In genomic region chr1:27388337-27389005, GRCh38 we compare ENCODE assay signal across 8 cellular contexts. TPM values are rescaled to one million over a fixed set of nuclear protein-coding genes. Genes with fewer than 3 reads are reported as not detected.
DNase-seq lines count a peak whose midpoint lies in the region; ATAC-seq and TF ChIP-seq lines count a peak whose summit lies in the region.

No MANE protein-coding gene starts in this region.

- peak; percentile 80 for TF ChIP-seq CTCF in SU-DHL-6 (IDR thresholded peaks at IDR 0.05; ENCODE audit: insufficient read depth, low read length, poor library complexity, severe bottlenecking)

- peak overlapping the region; percentile 52 for H3K27ac Mint-ChIP-seq in activated naive CD8-positive, alpha-beta T cell treated with anti-CD3 and anti-CD28 coated beads, Interleukin-2, amount 50 U/mL, for 24 hours

- no peaks in the 10 kb centered on the region for H3K27me3 ChIP-seq in SU-DHL-6 (ENCODE audit: low read length)

- H3K79me2 ChIP-seq in SU-DHL-6 (ENCODE audit: insufficient read depth, low read length) = no peaks in the 10 kb centered on the region

- ATAC-seq in activated naive CD8-positive, alpha-beta T cell treated with anti-CD3 and anti-CD28 coated beads, Interleukin-2, amount 50 U/mL, for 24 hours = no peak
- ATAC-seq in GM19397 (IDR thresholded peaks at IDR 0.05; ENCODE audit: unreplicated experiment) (no peak), GM19023 (IDR thresholded peaks at IDR 0.05; ENCODE audit: unreplicated experiment) (no peak)

- H4K20me1 ChIP-seq in SU-DHL-6 (ENCODE audit: low read depth, low read length) = no peaks in the 10 kb centered on the region

- DNase-seq in DMS153 (lab: John Stamatoyannopoulos, UW) (peak; percentile 49), iPS-NIHi11 (ENCODE audit: low spot score) (peak; percentile 69)
- DNase-seq in Jurkat, Clone E6-1 (ENCODE audit: low read depth, low spot score) = peak; percentile 43
- peak; percentile 81 for DNase-seq in activated naive CD8-positive, alpha-beta T cell treated with anti-CD3 and anti-CD28 coated beads, Interleukin-2, amount 50 U/mL, for 24 hours
- DNase-seq in stimulated activated CD4-positive, alpha-beta T cell treated with anti-CD3 and anti-CD28 coated beads, Interleukin-2, amount 100 ng/mL, for 24 hours = peak; percentile 81 to 82

- H3K9ac ChIP-seq in SU-DHL-6 (ENCODE audit: low read length) = no peak overlapping the region

- no peaks in the 10 kb centered on the region for H3K9me3 Mint-ChIP-seq in activated naive CD8-positive, alpha-beta T cell treated with anti-CD3 and anti-CD28 coated beads, Interleukin-2, amount 50 U/mL, for 24 hours

- H3K4me3 ChIP-seq in Jurkat, Clone E6-1 (ENCODE audit: low read length) = no peak overlapping the region
- H3K4me3 ChIP-seq in SU-DHL-6 (ENCODE audit: insufficient read depth, low read length, poor library complexity, severe bottlenecking) = no peak overlapping the region

- H2AFZ ChIP-seq in SU-DHL-6 (ENCODE audit: low read depth, low read length, severe bottlenecking) = no peak overlapping the region

- no peaks in the 10 kb centered on the region for H3K36me3 ChIP-seq in SU-DHL-6 (ENCODE audit: low read length)

- H3K27me3 Mint-ChIP-seq in activated naive CD8-positive, alpha-beta T cell treated with anti-CD3 and anti-CD28 coated beads, Interleukin-2, amount 50 U/mL, for 24 hours = no peaks in the 10 kb centered on the region

- peaks cover 9% of the 10 kb centered on the region for H3K4me1 Mint-ChIP-seq in activated naive CD8-positive, alpha-beta T cell treated with anti-CD3 and anti-CD28 coated beads, Interleukin-2, amount 50 U/mL, for 24 hours

- no peaks in the 10 kb centered on the region for H3K9me3 ChIP-seq in SU-DHL-6 (ENCODE audit: insufficient read depth, low read length)

- no peak overlapping the region for H3K4me2 ChIP-seq in SU-DHL-6 (ENCODE audit: low read depth, low read length, poor library complexity, severe bottlenecking)

- no peaks in the 10 kb centered on the region for H3K36me3 Mint-ChIP-seq in activated naive CD8-positive, alpha-beta T cell treated with anti-CD3 and anti-CD28 coated beads, Interleukin-2, amount 50 U/mL, for 24 hours (ENCODE audit: low read depth)

- H3F3A ChIP-seq in SU-DHL-6 (ENCODE audit: insufficient read depth) = no peaks in the 10 kb centered on the region

- no peaks in the 10 kb centered on the region for H3K9me2 ChIP-seq in SU-DHL-6 (replicated peaks; ENCODE audit: insufficient read depth, low read length)

- no peak overlapping the region for H3K4me3 Mint-ChIP-seq in activated naive CD8-positive, alpha-beta T cell treated with anti-CD3 and anti-CD28 coated beads, Interleukin-2, amount 50 U/mL, for 24 hours

- no peak overlapping the region for H3K27ac ChIP-seq in SU-DHL-6 (ENCODE audit: low read depth, low read length)

RNA-seq across cellular contexts. Expression of gene GPR3, which starts 4.0 kb away (rescaled TPM):
- polyA plus RNA-seq in Jurkat, Clone E6-1 (2012; ENCODE audit: insufficient read depth, insufficient read length) = 3.3 TPM

RNA-seq across cellular contexts. Expression of gene CD164L2, which starts 5.3 kb away (rescaled TPM):
- polyA plus RNA-seq in Jurkat, Clone E6-1 (2012; ENCODE audit: insufficient read depth, insufficient read length) = not detected

RNA-seq across cellular contexts. Expression of gene FCN3, which starts 13.8 kb away (rescaled TPM):
- not detected for polyA plus RNA-seq in Jurkat, Clone E6-1 (2012; ENCODE audit: insufficient read depth, insufficient read length)

RNA-seq across cellular contexts. Expression of gene MAP3K6, which starts 21.7 kb away (rescaled TPM):
- polyA plus RNA-seq in Jurkat, Clone E6-1 (2012; ENCODE audit: insufficient read depth, insufficient read length) = 8.3 TPM

RNA-seq across cellular contexts. Expression of gene SYTL1, which starts 46.6 kb away (rescaled TPM):
- polyA plus RNA-seq in Jurkat, Clone E6-1 (2012; ENCODE audit: insufficient read depth, insufficient read length) = 52.8 TPM
